ENCODE assay signal across 15 cellular contexts in genomic region chr3:69273895-69274294, GRCh38.
"Had no signal": no experiment of that assay in that cellular context is flagged by ENCODE, and none has a peak within 500 bp of the region (broad histone marks: within the 10 kb centered on the region; RNA-seq: fewer than 3 reads in every experiment).

No MANE protein-coding gene starts in this region.

- DNase-seq: activated CD4-positive, alpha-beta T cell treated with anti-CD3 and anti-CD28 coated beads, Interleukin-2, amount 50 U/mL, for 1 hour; activated CD4-positive, CD25-positive, alpha-beta regulatory T cell; amniotic stem cell; body of pancreas; esophagus squamous epithelium; kidney glomerular epithelial cell; stimulated activated CD4-positive, alpha-beta T cell treated with anti-CD3 and anti-CD28 coated beads, Interleukin-2, amount 100 ng/mL, for 48 hours; stimulated activated naive CD4-positive, alpha-beta T cell treated with Interleukin-2 at 50 U/mL for 16 hours had no signal

- H3K4me3 ChIP-seq: body of pancreas, esophagus squamous epithelium, hepatocyte, right atrium auricular region had no signal

- H3K4me3 Mint-ChIP-seq: activated naive CD4-positive, alpha-beta T cell treated with anti-CD3 and anti-CD28 coated beads, Interleukin-2, amount 50 U/mL, for 24 hours; neural crest cell; type B pancreatic cell had no signal

- H3K36me3 ChIP-seq: esophagus squamous epithelium, right atrium auricular region had no signal

- ATAC-seq: body of pancreas had no signal

- H3K27ac ChIP-seq: body of pancreas, esophagus squamous epithelium, hepatocyte, parathyroid adenoma, right atrium auricular region had no signal

- H3K4me1 ChIP-seq: body of pancreas, parathyroid adenoma, right atrium auricular region had no signal

- H3K4me1 Mint-ChIP-seq: activated naive CD4-positive, alpha-beta T cell treated with anti-CD3 and anti-CD28 coated beads, Interleukin-2, amount 50 U/mL, for 24 hours had no signal

- H3K27ac Mint-ChIP-seq: activated naive CD4-positive, alpha-beta T cell treated with anti-CD3 and anti-CD28 coated beads, Interleukin-2, amount 50 U/mL, for 24 hours; activated T-helper 2 cell treated with anti-CD3 and anti-CD28 coated beads, Interferon-gamma antibody, Interleukin-2, Interleukin-4, amounts not matched to agents 10 μg/mL and 5 μg/mL and 100 μg/mL, durations not matched to agents 14 hours and 24 hours and 36 hours; type B pancreatic cell had no signal

- H3K9me3 ChIP-seq: body of pancreas, esophagus squamous epithelium, right atrium auricular region had no signal

- H3K9me3 Mint-ChIP-seq: activated naive CD4-positive, alpha-beta T cell treated with anti-CD3 and anti-CD28 coated beads, Interleukin-2, amount 50 U/mL, for 24 hours; activated T-helper 2 cell treated with anti-CD3 and anti-CD28 coated beads, Interferon-gamma antibody, Interleukin-2, Interleukin-4, amounts not matched to agents 10 μg/mL and 5 μg/mL and 100 μg/mL, durations not matched to agents 14 hours and 24 hours and 36 hours; neural crest cell; type B pancreatic cell had no signal

- H3K27me3 Mint-ChIP-seq: activated naive CD4-positive, alpha-beta T cell treated with anti-CD3 and anti-CD28 coated beads, Interleukin-2, amount 50 U/mL, for 24 hours; type B pancreatic cell had no signal

- H3K36me3 Mint-ChIP-seq: activated naive CD4-positive, alpha-beta T cell treated with anti-CD3 and anti-CD28 coated beads, Interleukin-2, amount 50 U/mL, for 24 hours; type B pancreatic cell had no signal

- H3K27me3 ChIP-seq: body of pancreas, esophagus squamous epithelium, hepatocyte, right atrium auricular region had no signal
